ENCODE assay signal across 7 cellular contexts in the genomic region with DNA sequence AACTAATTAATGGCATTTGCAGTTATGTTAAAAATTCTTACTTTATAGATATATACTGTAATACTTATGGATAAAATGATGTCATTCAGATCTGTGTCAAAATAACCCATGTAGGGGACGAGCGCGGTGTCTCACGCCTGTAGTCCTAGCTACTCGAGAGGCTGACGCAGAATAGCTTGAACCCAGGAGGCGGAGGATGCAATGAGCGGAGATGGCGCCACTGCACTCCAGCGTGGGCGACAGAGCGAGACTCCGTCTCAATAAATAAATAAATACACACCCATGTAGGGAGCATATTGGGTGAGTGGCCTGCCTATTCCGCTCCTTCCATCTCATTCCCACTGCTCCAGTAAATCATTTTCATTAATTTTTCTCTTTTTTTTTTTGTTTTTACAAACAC. TPM values are rescaled to one million over a fixed set of nuclear protein-coding genes. Genes with fewer than 3 reads are reported as not detected.
DNase-seq lines count a peak whose midpoint lies in the region; TF ChIP-seq lines count a peak whose summit lies in the region.

No MANE protein-coding gene starts in this region.

- H3K9ac ChIP-seq in skeletal muscle satellite cell (ENCODE audit: low read depth, low read length): peak overlapping the region; percentile 93

- H3K36me3 Mint-ChIP-seq in IgD-negative memory B cell: no peaks in the 10 kb centered on the region

- H3K9me3 ChIP-seq in left ventricle myocardium inferior (replicated peaks) (no peaks in the 10 kb centered on the region), skeletal muscle satellite cell (replicated peaks; ENCODE audit: low read length) (no peaks in the 10 kb centered on the region)

- peak overlapping the region; percentile 86 for H3K4me2 ChIP-seq in skeletal muscle satellite cell (ENCODE audit: low read length)

- H3K4me3 Mint-ChIP-seq in IgD-negative memory B cell: peak overlapping the region; percentile 95 to 99 (median 96)

- TF ChIP-seq CTCF in left ventricle myocardium inferior (IDR thresholded peaks at IDR 0.05; ENCODE audit: borderline replicate concordance): no peak

- H3K4me1 ChIP-seq in left ventricle myocardium inferior (peaks cover 21% of the 10 kb centered on the region), skeletal muscle satellite cell (ENCODE audit: control insufficient read depth, insufficient read depth, low read length) (no peaks in the 10 kb centered on the region)

- H3K4me3 ChIP-seq in left ventricle myocardium inferior: peak overlapping the region; percentile 75
- peak overlapping the region; percentile 94 for H3K4me3 ChIP-seq in skeletal muscle satellite cell (ENCODE audit: low read length)

- H3K4me1 Mint-ChIP-seq in IgD-negative memory B cell: peaks cover 6 to 24% (median 16%) of the 10 kb centered on the region in 3 donors

- H3K27ac ChIP-seq in left ventricle myocardium inferior (replicated peaks): peak overlapping the region; percentile 88

- DNase-seq in activated T-cell treated with anti-CD3 and anti-CD28 coated beads, Interleukin-2, amount 50 U/mL, for 48 hours: peak; percentile 44 to 46
- DNase-seq in left ventricle myocardium inferior (no peak), GF-D8 (lab: John Stamatoyannopoulos, UW) (no peak), GDM1 (lab: John Stamatoyannopoulos, UW) (no peak)
- no peak for DNase-seq in activated CD4-positive, CD25-positive, alpha-beta regulatory T cell (lab: John Stamatoyannopoulos, UW)

- no peaks in the 10 kb centered on the region for H3K27me3 ChIP-seq in left ventricle myocardium inferior (ENCODE audit: low read depth)
- H3K27me3 ChIP-seq in skeletal muscle satellite cell (ENCODE audit: control insufficient read depth, insufficient read depth, low read length): no peaks in the 10 kb centered on the region

- no peaks in the 10 kb centered on the region for H3K9me3 Mint-ChIP-seq in IgD-negative memory B cell

- H3K36me3 ChIP-seq in left ventricle myocardium inferior (peaks cover 41% of the 10 kb centered on the region), skeletal muscle satellite cell (ENCODE audit: insufficient read depth, low read length) (peaks cover 22% of the 10 kb centered on the region)

- H3K27ac Mint-ChIP-seq in IgD-negative memory B cell: peak overlapping the region; percentile 97 to 99 (median 99)

- no peaks in the 10 kb centered on the region for H3K27me3 Mint-ChIP-seq in IgD-negative memory B cell

- intact Hi-C loops in left ventricle myocardium inferior (cut with micrococcal nuclease): no loop called here

RNA-seq across cellular contexts. Expression of a gene that starts 7.1 kb away (rescaled TPM):
- polyA plus RNA-seq in IgD-negative memory B cell: 316 TPM
- total RNA-seq in left ventricle myocardium inferior: 197 TPM
- total RNA-seq in skeletal muscle satellite cell (2012; rRNA removed): 119 and 149 TPM in 2 replicates

RNA-seq across cellular contexts. Expression of a gene that starts 17.7 kb away (rescaled TPM):
- 105 TPM for polyA plus RNA-seq in IgD-negative memory B cell
- total RNA-seq in left ventricle myocardium inferior: 0.74 TPM
- 4.1 and 4.6 TPM in 2 replicates for total RNA-seq in skeletal muscle satellite cell (2012; rRNA removed)

Comparison
In these comparisons a context has a peak if more than half of its experiments do, and no peak if none do; other contexts are left out.
1. DNase-seq: peak in activated T-cell treated with anti-CD3 and anti-CD28 coated beads, Interleukin-2, amount 50 U/mL, for 48 hours (2 of 2); none in left ventricle myocardium inferior (single experiment), GF-D8 (single experiment), GDM1 (single experiment) and activated CD4-positive, CD25-positive, alpha-beta regulatory T cell (0 of 4).